8 cellular contexts compared by ENCODE assay signal in the genomic region with DNA sequence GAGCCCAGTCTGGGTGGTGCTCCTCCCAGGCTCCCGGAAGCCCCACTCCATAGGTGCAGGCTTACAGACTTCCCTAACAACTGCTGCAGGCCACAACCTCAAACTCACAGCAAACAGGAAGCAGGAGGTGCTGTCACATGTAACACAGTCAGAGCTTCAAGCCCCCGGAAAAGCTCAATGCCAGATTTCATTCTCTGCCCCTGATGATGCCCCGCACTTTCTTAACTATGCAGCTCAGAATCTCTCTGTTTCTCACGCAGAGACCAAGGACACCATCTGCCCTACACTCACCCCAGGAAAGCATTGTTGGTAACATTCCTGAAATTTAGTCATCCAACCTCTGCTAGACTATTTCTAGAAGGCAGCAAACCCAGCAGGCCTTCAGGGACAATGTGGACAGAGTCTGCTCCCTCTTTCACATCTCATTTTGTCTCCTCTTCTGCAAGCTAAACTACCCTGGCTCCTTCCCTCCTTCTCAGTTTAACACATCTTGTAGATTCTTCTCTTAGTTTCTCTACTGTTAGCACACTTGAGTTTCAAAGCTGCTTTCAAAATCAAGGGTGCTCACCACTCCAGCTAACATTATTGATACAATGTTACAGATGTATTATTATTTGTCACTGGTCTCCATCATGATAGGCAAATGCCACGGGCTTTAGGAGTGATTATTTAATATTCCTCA.
DNase-seq lines count a peak whose midpoint lies in the region; ATAC-seq and TF ChIP-seq lines count a peak whose summit lies in the region.

No MANE protein-coding gene starts in this region.

- peaks cover 0 to 6% of the 10 kb centered on the region in 2 donors for H3K27me3 Mint-ChIP-seq in effector memory CD8-positive, alpha-beta T cell
- no peaks in the 10 kb centered on the region for H3K27me3 Mint-ChIP-seq in natural killer cell (ENCODE audit: low read depth in 2 of 2)

- no peak for TF ChIP-seq CTCF in natural killer cell (IDR thresholded peaks at IDR 0.05)

- H3K36me3 Mint-ChIP-seq in effector memory CD8-positive, alpha-beta T cell (ENCODE audit: insufficient read depth): no peaks in the 10 kb centered on the region
- no peaks in the 10 kb centered on the region for H3K36me3 Mint-ChIP-seq in natural killer cell

- ATAC-seq in GM21367 (IDR thresholded peaks at IDR 0.05; ENCODE audit: unreplicated experiment) (peak; percentile 57), natural killer cell (peak; percentile 60 to 75 (median 65))
- peak; percentile 39 for ATAC-seq in effector memory CD8-positive, alpha-beta T cell (replicated peaks)

- intact Hi-C loops in natural killer cell (cut with micrococcal nuclease): no loop called here

- H3K4me3 Mint-ChIP-seq in effector memory CD8-positive, alpha-beta T cell: no peak overlapping the region
- no peak overlapping the region for H3K4me3 Mint-ChIP-seq in natural killer cell

- H3K27ac Mint-ChIP-seq in effector memory CD8-positive, alpha-beta T cell: no peak overlapping the region
- H3K27ac Mint-ChIP-seq in natural killer cell: no peak overlapping the region

- no peaks in the 10 kb centered on the region for H3K4me1 Mint-ChIP-seq in effector memory CD8-positive, alpha-beta T cell (ENCODE audit: low read depth in 2 of 2)
- no peaks in the 10 kb centered on the region for H3K4me1 Mint-ChIP-seq in natural killer cell

- no peaks in the 10 kb centered on the region for H3K9me3 Mint-ChIP-seq in effector memory CD8-positive, alpha-beta T cell
- H3K9me3 Mint-ChIP-seq in natural killer cell: no peaks in the 10 kb centered on the region

- DNase-seq in Kasumi-1 (lab: John Stamatoyannopoulos, UW): peak; percentile 89 to 92
- DNase-seq in effector memory CD8-positive, alpha-beta T cell: no peak
- no peak for DNase-seq in natural killer cell
- DNase-seq in NCI-H2196 (lab: John Stamatoyannopoulos, UW; ENCODE audit: unreplicated experiment): no peak
- DNase-seq in DMS53 treated with DMSO at 0.1 percent for 48 hours (lab: John Stamatoyannopoulos, UW; ENCODE audit: unreplicated experiment): no peak
- no peak for DNase-seq in GM19240 (ENCODE audit: insufficient read length, low spot score)
- DNase-seq in NK-92 treated with Interleukin-12 subunit alpha and Interleukin-12 subunit beta, amount 100 ng/mL, for 24 hours (lab: John Stamatoyannopoulos, UW): no peak

Comparison
In these comparisons a context has a peak if more than half of its experiments do, and no peak if none do; other contexts are left out.
1. DNase-seq: peak in Kasumi-1 (2 of 2); none in effector memory CD8-positive, alpha-beta T cell (0 of 3), natural killer cell (single experiment), NCI-H2196 (single experiment), DMS53 treated with DMSO at 0.1 percent for 48 hours (single experiment), GM19240 (single experiment) and NK-92 treated with Interleukin-12 subunit alpha and Interleukin-12 subunit beta, amount 100 ng/mL, for 24 hours (single experiment).
2. Peak in every context shown above with its lines, with median percentiles within 50 percentile points of each other: ATAC-seq.